Comparison of ENCODE assay signal across 8 cellular contexts in the genomic region with DNA sequence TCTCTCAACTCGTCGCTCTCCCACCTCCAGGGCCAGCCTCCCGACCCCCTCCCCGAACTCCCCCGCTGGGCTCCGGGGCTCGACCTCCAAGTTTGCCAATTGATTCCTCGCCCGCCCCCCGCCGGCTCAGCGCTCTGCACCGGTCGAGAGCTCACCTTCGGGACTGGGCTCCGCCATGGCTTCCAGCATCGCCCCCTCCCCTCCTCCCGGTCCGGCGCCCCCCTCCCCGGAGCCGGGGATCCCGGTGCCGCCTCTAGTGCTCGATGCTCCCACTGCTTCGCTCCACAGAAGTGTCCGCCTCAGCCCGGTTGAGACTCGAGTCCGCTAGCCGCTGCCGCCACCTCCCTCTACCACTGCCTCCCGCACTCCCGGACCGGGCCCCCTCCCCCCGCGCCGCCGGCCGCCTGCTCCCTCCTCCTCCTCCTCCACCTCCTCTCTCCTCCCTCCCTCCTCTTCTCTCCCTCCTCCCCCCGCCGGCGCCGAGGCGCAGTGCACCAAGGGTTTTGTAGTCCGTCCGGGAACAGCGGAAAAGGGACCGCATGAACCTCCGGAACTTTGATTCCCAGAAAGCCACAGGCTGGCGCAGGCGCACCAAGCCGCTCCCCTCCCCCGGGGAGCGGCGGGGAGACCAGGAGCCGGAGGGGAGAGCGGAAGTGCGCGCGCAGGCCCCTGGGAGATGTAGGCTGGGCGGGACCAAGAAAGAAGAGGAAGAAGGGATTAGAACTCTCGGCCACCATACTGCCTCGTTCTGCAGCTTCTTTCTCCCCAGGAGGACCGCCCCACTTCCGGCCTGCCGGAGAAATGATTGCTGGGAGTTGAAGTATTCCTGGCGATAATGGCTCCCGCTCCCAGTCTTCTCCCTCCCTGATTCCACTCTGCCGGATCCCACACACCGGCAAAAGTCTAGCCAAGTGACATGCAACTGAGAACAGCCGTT.
A peak's percentile ranks its signal among the peaks of the same experiment; 100 is the strongest.
DNase-seq lines count a peak whose midpoint lies in the region; ATAC-seq and TF ChIP-seq lines count a peak whose summit lies in the region.

A gene (minus strand): TSS at position 367 of the 937 bp plus-strand sequence. CDS start 178 bp downstream, at position 189.

- CTCF ChIA-PET in AG04449 (lab: Yijun Ruan, JAX), result interaction anchor here (0.7 to 1.2 kb wide), 4 partner anchors 40 to 489 kb away, joined by 3 to 5 read pairs (median 3); no protein-coding TSS in a partner anchor

- DNase-seq in AG04449 (ENCODE audit: low read depth, low spot score) (peak; percentile 95), NCI-H446 treated with DMSO at 0.1 percent for 48 hours (lab: John Stamatoyannopoulos, UW) (peak; percentile 99), cerebellar cortex (ENCODE audit: low spot score) (peak; percentile 100), iris pigment epithelial cell (ENCODE audit: low read depth) (peak; percentile 99)
- DNase-seq in stimulated activated CD4-positive, alpha-beta T cell treated with anti-CD3 and anti-CD28 coated beads, Interleukin-12 subunit alpha, Interleukin-12 subunit beta, amount 100 ng/mL, for 24 hours (ENCODE audit: low read depth in 2 of 2), result peak; percentile 96 to 97

- H3K4me3 ChIP-seq in AG04449 (ENCODE audit: low read depth, low read length), result peak within 1 kb of the TSS; percentile 96

- peak; percentile 42 for TF ChIP-seq POLR2A in GM18951 (IDR thresholded peaks at IDR 0.05; ENCODE audit: extremely low read depth, insufficient read depth, insufficient read length)

- in situ Hi-C loops in GM18951 (cut with MboI; ENCODE audit: low sequenced_read_pairs, unreplicated experiment), result no loop called here

- POLR2A ChIA-PET in AG04449 (lab: Yijun Ruan, JAX), result interaction anchor here (0.6 to 3.1 kb wide), 4 partner anchors 12 to 54 kb away, joined by 3 to 23 read pairs (median 5); a partner anchor contains a TSS

- no peak for TF ChIP-seq CTCF in AG04449 (IDR thresholded peaks at IDR 0.05; ENCODE audit: insufficient read depth, low read length, missing control alignments)

- peak; percentile 52 for ATAC-seq in HG03280 (IDR thresholded peaks at IDR 0.05; ENCODE audit: unreplicated experiment)
- ATAC-seq in activated CD4-positive, CD25-positive, alpha-beta regulatory T cell treated with anti-CD3 and anti-CD28 coated beads, Interleukin-2, amount 50 U/mL, for 24 hours, result peak; percentile 68 to 72

Comparison
In these comparisons a context has a peak if more than half of its experiments do, and no peak if none do; other contexts are left out.
1. Peak in every context shown above with its lines: DNase-seq, ATAC-seq and H3K4me3 ChIP-seq.